Comparison of ENCODE assay signal across 8 cellular contexts in genomic region chr12:109432842-109433304, GRCh38. TPM values are rescaled to one million over a fixed set of nuclear protein-coding genes. Genes with fewer than 3 reads are reported as not detected.
DNase-seq lines count a peak whose midpoint lies in the region; ATAC-seq and TF ChIP-seq lines count a peak whose summit lies in the region.

No MANE protein-coding gene starts in this region.

- H4K20me1 ChIP-seq in MM.1S (ENCODE audit: insufficient read depth, low read length): no peaks in the 10 kb centered on the region
- H4K20me1 ChIP-seq in osteoblast (ENCODE audit: insufficient read depth, low read length): no peaks in the 10 kb centered on the region

- H3K9me3 ChIP-seq in MM.1S (replicated peaks; ENCODE audit: insufficient read depth, low read length) (no peaks in the 10 kb centered on the region), osteoblast (ENCODE audit: low read depth, low read length) (no peaks in the 10 kb centered on the region)

- no peaks in the 10 kb centered on the region for H3K79me2 ChIP-seq in MM.1S (ENCODE audit: low read length)
- no peaks in the 10 kb centered on the region for H3K79me2 ChIP-seq in osteoblast (ENCODE audit: insufficient read depth, low read length)

- no peaks in the 10 kb centered on the region for H3K36me3 ChIP-seq in MM.1S (replicated peaks; ENCODE audit: insufficient read depth, low read length)
- no peaks in the 10 kb centered on the region for H3K36me3 ChIP-seq in osteoblast (ENCODE audit: insufficient read depth, low read length)

- no peak overlapping the region for H3K4me3 Mint-ChIP-seq in activated T-helper 2 cell treated with anti-CD3 and anti-CD28 coated beads, Interferon-gamma antibody, Interleukin-2, Interleukin-4, amounts not matched to agents 10 μg/mL and 5 μg/mL and 100 μg/mL, durations not matched to agents 14 hours and 24 hours and 36 hours (ENCODE audit: low read depth)

- H3K9ac ChIP-seq in MM.1S (ENCODE audit: low read length): no peak overlapping the region

- H3F3A ChIP-seq in MM.1S (ENCODE audit: insufficient read depth, low read length): no peaks in the 10 kb centered on the region

- H3K27ac ChIP-seq in MM.1S (ENCODE audit: low read length) (no peak overlapping the region), osteoblast (ENCODE audit: low read depth, low read length) (no peak overlapping the region)

- intact Hi-C loops in activated T-helper 2 cell treated with anti-CD3 and anti-CD28 coated beads, Interferon-gamma antibody, Interleukin-2, Interleukin-4, amounts not matched to agents 10 μg/mL and 5 μg/mL and 100 μg/mL, durations not matched to agents 14 hours and 24 hours and 36 hours (cut with micrococcal nuclease): loop anchor here (5.0 kb wide), 1 partner anchor 44 kb away; the partner anchor contains the start of genes KCTD10 and UBE3B

- no peaks in the 10 kb centered on the region for H3K36me3 Mint-ChIP-seq in activated T-helper 2 cell treated with anti-CD3 and anti-CD28 coated beads, Interferon-gamma antibody, Interleukin-2, Interleukin-4, amounts not matched to agents 10 μg/mL and 5 μg/mL and 100 μg/mL, durations not matched to agents 14 hours and 24 hours and 36 hours (ENCODE audit: low read depth)

- no peak for ATAC-seq in HG03097 (IDR thresholded peaks at IDR 0.05; ENCODE audit: low FRiP score, unreplicated experiment)

- TF ChIP-seq CTCF in MM.1S (IDR thresholded peaks at IDR 0.05; ENCODE audit: low read length) (peak; percentile 93), fibroblast of villous mesenchyme (IDR thresholded peaks at IDR 0.05; ENCODE audit: insufficient read depth, low read depth, low read length) (peak; percentile 93), osteoblast (IDR thresholded peaks at IDR 0.05; ENCODE audit: extremely low read depth, low read depth, low read length) (peak; percentile 89)

- H3K4me2 ChIP-seq in MM.1S (ENCODE audit: low read depth, low read length) (peak overlapping the region; percentile 28; the same call in 1 of the 2 replicates), osteoblast (ENCODE audit: insufficient read depth, low read length) (no peak overlapping the region)

- H2AFZ ChIP-seq in MM.1S (ENCODE audit: low read length) (peak overlapping the region; percentile 10), osteoblast (ENCODE audit: low read length) (peak overlapping the region; percentile 76)

- DNase-seq in GM03348 (ENCODE audit: low spot score) (peak; percentile 66), MM.1S (peak; percentile 79), RPMI8226 (peak; percentile 80), fibroblast of villous mesenchyme (ENCODE audit: low read depth) (peak; percentile 86), osteoblast (ENCODE audit: insufficient read length, low spot score, missing footprints) (no peak), superior temporal gyrus (ENCODE audit: extremely low spot score) (peak; percentile 38)
- peak; percentile 70 for DNase-seq in activated T-helper 2 cell treated with anti-CD3 and anti-CD28 coated beads, Interferon-gamma antibody, Interleukin-2, Interleukin-4, amounts not matched to agents 10 μg/mL and 5 μg/mL and 100 μg/mL, durations not matched to agents 14 hours and 24 hours and 36 hours (ENCODE audit: low spot score)

- H3K27me3 ChIP-seq in MM.1S (replicated peaks; ENCODE audit: insufficient read depth, low read length) (no peaks in the 10 kb centered on the region), osteoblast (ENCODE audit: insufficient read depth, low read length) (no peaks in the 10 kb centered on the region)

- H3K27me3 Mint-ChIP-seq in activated T-helper 2 cell treated with anti-CD3 and anti-CD28 coated beads, Interferon-gamma antibody, Interleukin-2, Interleukin-4, amounts not matched to agents 10 μg/mL and 5 μg/mL and 100 μg/mL, durations not matched to agents 14 hours and 24 hours and 36 hours (ENCODE audit: low read depth): no peaks in the 10 kb centered on the region

- no peaks in the 10 kb centered on the region for H3K9me2 ChIP-seq in MM.1S (replicated peaks; ENCODE audit: insufficient read depth, low read length)

- peaks cover 8% of the 10 kb centered on the region for H3K4me1 Mint-ChIP-seq in activated T-helper 2 cell treated with anti-CD3 and anti-CD28 coated beads, Interferon-gamma antibody, Interleukin-2, Interleukin-4, amounts not matched to agents 10 μg/mL and 5 μg/mL and 100 μg/mL, durations not matched to agents 14 hours and 24 hours and 36 hours (ENCODE audit: low read depth)

- H3K4me1 ChIP-seq in MM.1S (ENCODE audit: low read length) (no peaks in the 10 kb centered on the region; the same call in 1 of the 2 replicates), osteoblast (ENCODE audit: insufficient read depth, low read length) (peaks cover 10% of the 10 kb centered on the region)

- no peak overlapping the region for H3K4me3 ChIP-seq in MM.1S (ENCODE audit: low read length)
- no peak overlapping the region for H3K4me3 ChIP-seq in fibroblast of villous mesenchyme (ENCODE audit: low read depth, low read length)
- no peak overlapping the region for H3K4me3 ChIP-seq in osteoblast (ENCODE audit: insufficient read depth, low read length)

- no peak overlapping the region for H3K27ac Mint-ChIP-seq in activated T-helper 2 cell treated with anti-CD3 and anti-CD28 coated beads, Interferon-gamma antibody, Interleukin-2, Interleukin-4, amounts not matched to agents 10 μg/mL and 5 μg/mL and 100 μg/mL, durations not matched to agents 14 hours and 24 hours and 36 hours

- H3K9me3 Mint-ChIP-seq in activated T-helper 2 cell treated with anti-CD3 and anti-CD28 coated beads, Interferon-gamma antibody, Interleukin-2, Interleukin-4, amounts not matched to agents 10 μg/mL and 5 μg/mL and 100 μg/mL, durations not matched to agents 14 hours and 24 hours and 36 hours: no peaks in the 10 kb centered on the region

RNA-seq across cellular contexts. Expression of gene KCTD10, which starts 44.2 kb away (rescaled TPM):
- 51.5 and 54.4 TPM in 2 replicates for total RNA-seq in activated T-helper 2 cell treated with anti-CD3 and anti-CD28 coated beads, Interferon-gamma antibody, Interleukin-2, Interleukin-4, amounts not matched to agents 10 μg/mL and 5 μg/mL and 100 μg/mL, durations not matched to agents 14 hours and 24 hours and 36 hours
- 105 and 129 TPM in 2 replicates for total RNA-seq in fibroblast of villous mesenchyme
- 94.6 and 102 TPM in 2 replicates for total RNA-seq in osteoblast

RNA-seq across cellular contexts. Expression of gene UBE3B, which starts 44.6 kb away (rescaled TPM):
- total RNA-seq in activated T-helper 2 cell treated with anti-CD3 and anti-CD28 coated beads, Interferon-gamma antibody, Interleukin-2, Interleukin-4, amounts not matched to agents 10 μg/mL and 5 μg/mL and 100 μg/mL, durations not matched to agents 14 hours and 24 hours and 36 hours: 30.6 and 31.2 TPM in 2 replicates
- 34.1 and 51.4 TPM in 2 replicates for total RNA-seq in fibroblast of villous mesenchyme
- total RNA-seq in osteoblast: 34.8 and 40.9 TPM in 2 replicates
